8 cellular contexts compared by ENCODE assay signal in the genomic region with DNA sequence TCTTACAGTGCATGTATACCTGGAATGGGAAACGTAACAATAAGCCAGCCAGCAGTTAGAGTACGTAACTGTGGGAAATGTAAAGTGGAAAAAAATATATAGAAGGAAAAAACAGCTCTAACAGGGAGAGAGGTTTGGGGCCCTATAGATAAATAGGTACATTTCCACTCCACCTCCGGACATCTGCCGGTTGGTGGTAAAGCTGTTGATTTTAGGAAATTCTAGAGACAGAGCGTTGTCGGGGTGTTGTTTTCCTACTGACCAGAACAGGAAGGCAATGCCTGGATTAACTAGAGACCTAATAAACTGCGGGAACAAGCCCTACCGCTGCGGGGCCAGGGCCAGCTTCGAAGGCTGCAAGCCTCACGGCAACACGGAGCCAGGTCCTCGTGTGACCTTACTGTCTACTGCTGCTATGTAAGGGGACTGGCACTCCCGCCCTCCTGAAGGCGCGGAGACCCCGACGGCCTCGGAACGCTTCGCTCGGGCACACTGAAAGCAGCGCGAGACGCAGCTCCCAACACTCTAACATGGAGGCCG. TPM values are rescaled to one million over a fixed set of nuclear protein-coding genes. Genes with fewer than 3 reads are reported as not detected.
DNase-seq lines count a peak whose midpoint lies in the region; ATAC-seq and TF ChIP-seq lines count a peak whose summit lies in the region.

No MANE protein-coding gene starts in this region.

- peaks cover 31% of the 10 kb centered on the region for H3K4me1 Mint-ChIP-seq in endodermal cell
- peaks cover 73% of the 10 kb centered on the region for H3K4me1 Mint-ChIP-seq in nephron progenitor cell

- H3K9me3 Mint-ChIP-seq in endodermal cell = no peaks in the 10 kb centered on the region
- H3K9me3 Mint-ChIP-seq in nephron progenitor cell = no peaks in the 10 kb centered on the region

- H3K4me3 ChIP-seq in Jurkat, Clone E6-1 (ENCODE audit: low read length) = peak overlapping the region; percentile 89
- peak overlapping the region; percentile 93 for H3K4me3 ChIP-seq in endodermal cell (ENCODE audit: low read length)
- peak overlapping the region; percentile 86 to 91 (median 88) for H3K4me3 ChIP-seq in tibial nerve

- H3K27ac ChIP-seq in endodermal cell (ENCODE audit: low read depth, low read length) (peak overlapping the region; percentile 99), tibial nerve (peak overlapping the region; percentile 92 to 97 (median 94))

- peaks cover 29% of the 10 kb centered on the region for H3K36me3 ChIP-seq in endodermal cell (ENCODE audit: control insufficient read depth, insufficient read depth, low read length)
- H3K36me3 ChIP-seq in tibial nerve = peaks cover 0 to 13% (median 12%) of the 10 kb centered on the region in 3 donors

- no peaks in the 10 kb centered on the region for H3K27me3 Mint-ChIP-seq in endodermal cell (ENCODE audit: insufficient read depth)
- H3K27me3 Mint-ChIP-seq in nephron progenitor cell (ENCODE audit: low read depth, poor library complexity) = no peaks in the 10 kb centered on the region

- peaks cover 4% of the 10 kb centered on the region for H3K4me1 ChIP-seq in endodermal cell (ENCODE audit: control insufficient read depth, insufficient read depth, low read length)
- H3K4me1 ChIP-seq in tibial nerve = peaks cover 0 to 47% (median 23%) of the 10 kb centered on the region in 4 donors

- WGBS in endodermal cell (ENCODE audit: insufficient coverage in 1 of 2, insufficient read length in 1 of 2), 2 experiments = 3 to 6% methylated on average over 13 to 26 of the region's 26 CpGs
- WGBS in tibial nerve, 2 donors = 2 to 5% methylated on average over 10 to 26 of the region's 26 CpGs

- peaks cover 29% of the 10 kb centered on the region for H3K36me3 Mint-ChIP-seq in endodermal cell (ENCODE audit: low read depth)
- H3K36me3 Mint-ChIP-seq in nephron progenitor cell (ENCODE audit: low read depth) = peaks cover 34% of the 10 kb centered on the region

- no peaks in the 10 kb centered on the region for H3K9me3 ChIP-seq in endodermal cell (ENCODE audit: control insufficient read depth, low read length)
- no peaks in the 10 kb centered on the region for H3K9me3 ChIP-seq in tibial nerve

- H3K27me3 ChIP-seq in endodermal cell (ENCODE audit: control insufficient read depth, insufficient read depth, low read length, poor library complexity, severe bottlenecking) (no peaks in the 10 kb centered on the region), tibial nerve (no peaks in the 10 kb centered on the region)

- TF ChIP-seq EP300 in tibial nerve (IDR thresholded peaks at IDR 0.05) = no peak

- peak; percentile 62 for DNase-seq in GM03348 (ENCODE audit: low spot score)
- peak; percentile 32 for DNase-seq in Jurkat, Clone E6-1 (ENCODE audit: low read depth, low spot score)
- no peak for DNase-seq in endodermal cell
- no peak for DNase-seq in nephron progenitor cell
- DNase-seq in tibial nerve (ENCODE audit: low spot score in 2 of 2) = peak in 1 of 2 donors; percentile 24
- DNase-seq in mesenteric fat pad (ENCODE audit: low spot score) = no peak

- H3K4me3 Mint-ChIP-seq in endodermal cell (peak overlapping the region; percentile 93), nephron progenitor cell (peak overlapping the region; percentile 97)

- peak overlapping the region; percentile 87 for H3K9ac ChIP-seq in endodermal cell (ENCODE audit: extremely low read depth, low read length, poor library complexity, severe bottlenecking)

- peak overlapping the region; percentile 99 for H3K27ac Mint-ChIP-seq in endodermal cell
- peak overlapping the region; percentile 99 for H3K27ac Mint-ChIP-seq in nephron progenitor cell

- peak; percentile 9 to 20 for ATAC-seq in activated CD4-positive, CD25-positive, alpha-beta regulatory T cell treated with anti-CD3 and anti-CD28 coated beads, Interleukin-2, amount 50 U/mL, for 24 hours
- no peak for ATAC-seq in HG03571 (IDR thresholded peaks at IDR 0.05; ENCODE audit: unreplicated experiment)

- TF ChIP-seq CTCF in endodermal cell (conservative IDR thresholded peaks at IDR 0.05) = no peak
- TF ChIP-seq CTCF in nephron progenitor cell (IDR thresholded peaks at IDR 0.05) = no peak
- TF ChIP-seq CTCF in tibial nerve (IDR thresholded peaks at IDR 0.05) = no peak

- TF ChIP-seq POLR2A in tibial nerve (IDR thresholded peaks at IDR 0.05) = no peak

RNA-seq across cellular contexts. Expression of gene CDKN2AIP, which starts 0.8 kb away (rescaled TPM):
- 22.2 TPM for polyA plus RNA-seq in Jurkat, Clone E6-1 (2012; ENCODE audit: insufficient read depth, insufficient read length)
- 10 to 100 TPM; 14.1 to 15.3 TPM for total RNA-seq in endodermal cell
- 25.6 TPM for polyA plus RNA-seq in endodermal cell (2013, experiment 1 of 2)
- polyA plus RNA-seq in endodermal cell (2013, experiment 2 of 2) = 24.2 TPM
- 10 to 100 TPM; 18.6 to 42.0 (median 31.0) TPM for total RNA-seq in tibial nerve
- total RNA-seq in mesenteric fat pad = 8.1 TPM

Comparison
In these comparisons a context has a peak if more than half of its experiments do, and no peak if none do; other contexts are left out.
1. DNase-seq: peak in GM03348 (single experiment) and Jurkat, Clone E6-1 (single experiment); none in endodermal cell (single experiment), nephron progenitor cell (single experiment) and mesenteric fat pad (single experiment).
2. Peak in every context shown above with its lines, with median percentiles within 50 percentile points of each other: H3K4me3 ChIP-seq.